In genomic region chr7:148993193-148993592, GRCh38 we compare ENCODE assay signal across 24 cellular contexts. TPM values are rescaled to one million over a fixed set of nuclear protein-coding genes. Genes with fewer than 3 reads are reported as not detected.
A peak's percentile ranks its signal among the peaks of the same experiment; 100 is the strongest.
DNase-seq lines count a peak whose midpoint lies in the region; ATAC-seq, FAIRE-seq and TF ChIP-seq lines count a peak whose summit lies in the region.
"Had no signal": no experiment of that assay in that cellular context is flagged by ENCODE, and none has a peak within 500 bp of the region (broad histone marks: within the 10 kb centered on the region; RNA-seq: fewer than 3 reads in every experiment).

No MANE protein-coding gene starts in this region.

- CTCF ChIA-PET in K562 (lab: Yijun Ruan, JAX; ENCODE audit: low intra/inter-chr PET ratio): no interaction called here
- CTCF ChIA-PET in HepG2 (lab: Yijun Ruan, JAX; ENCODE audit: low intra/inter-chr PET ratio, low total read pairs): no interaction called here

- no peak overlapping the region for H3K4me3 Mint-ChIP-seq in endodermal cell
- H3K4me3 Mint-ChIP-seq: CD14-positive monocyte; CD4-positive, alpha-beta T cell; CD8-positive, alpha-beta memory T cell; H9 had no signal

- no peak overlapping the region for H3K4me2 ChIP-seq in K562 (ENCODE audit: insufficient read depth, low read length)
- H3K4me2 ChIP-seq in HepG2 (ENCODE audit: low read depth, low read length): peak overlapping the region; percentile 39; the same call in 1 of the 2 replicates
- no peak overlapping the region for H3K4me2 ChIP-seq in neuronal stem cell (ENCODE audit: insufficient read depth, low read length, poor library complexity, severe bottlenecking)
- H3K4me2 ChIP-seq: A549; BLaER1 treated with 17β-estradiol and CSF1 and Interleukin-3, amounts not matched to agents 10 nM and 100 nM had no signal

- H3K9me3 Mint-ChIP-seq in endodermal cell: peaks cover 5% of the 10 kb centered on the region
- H3K9me3 Mint-ChIP-seq: CD14-positive monocyte; CD4-positive, alpha-beta T cell; CD8-positive, alpha-beta memory T cell had no signal

- no peak overlapping the region for H2AK5ac ChIP-seq in neuronal stem cell (ENCODE audit: low read depth, low read length)

- no peak for TF ChIP-seq RAD21 in K562 (CRISPR knock-in tag; conservative IDR thresholded peaks at IDR 0.05 in 1 of 2, IDR thresholded peaks at IDR 0.05 in 1 of 2)
- no peak for TF ChIP-seq RAD21 in HepG2 (CRISPR knock-in tag; IDR thresholded peaks at IDR 0.05)

- H3K79me2 ChIP-seq in K562 (ENCODE audit: control insufficient read depth, insufficient read depth, low read length) (no peaks in the 10 kb centered on the region), HepG2 (ENCODE audit: insufficient read depth, low read length) (no peaks in the 10 kb centered on the region)

- H3K18ac ChIP-seq in neuronal stem cell (ENCODE audit: low read length): no peak overlapping the region

- intact Hi-C loops in Right ventricle myocardium inferior (cut with DNase I): no loop called here
- intact Hi-C loops in left cardiac atrium (cut with DNase I): no loop called here
- intact Hi-C loops in K562 (cut with micrococcal nuclease): no loop called here
- intact Hi-C loops in HepG2 (cut with micrococcal nuclease; ENCODE audit: unreplicated experiment): no loop called here

- no peak overlapping the region for H3K14ac ChIP-seq in neuronal stem cell (ENCODE audit: low read length)

- peaks cover 6% of the 10 kb centered on the region for H3K4me1 Mint-ChIP-seq in endodermal cell

- H4K20me1 ChIP-seq in K562 (replicated peaks; ENCODE audit: control insufficient read depth, insufficient read depth, low read length) (0 out of 2 replicates have a peak, but pooled peaks cover 4% of the 10 kb centered on the region), HepG2 (ENCODE audit: insufficient read depth, low read length) (no peaks in the 10 kb centered on the region)
- H4K20me1 ChIP-seq: BLaER1 treated with 17β-estradiol and CSF1 and Interleukin-3, amounts not matched to agents 10 nM and 100 nM had no signal

- TF ChIP-seq EP300 in K562 (IDR thresholded peaks at IDR 0.05; ENCODE audit: low read length) (no peak), HepG2 (IDR thresholded peaks at IDR 0.05; ENCODE audit: low read depth in 2 of 2, low read length in 2 of 2) (no peak), HepG2 (CRISPR knock-in tag; IDR thresholded peaks at IDR 0.05; ENCODE audit: borderline replicate concordance) (no peak)

- in situ Hi-C loops in K562 (cut with MboI) (no loop called here), HepG2 (cut with HindIII; ENCODE audit: extremely low pct_ligation_motif_present, low pct_unique_long_range_greater_than_20kb) (no loop called here)

- no peaks in the 10 kb centered on the region for H3K36me3 Mint-ChIP-seq in endodermal cell (ENCODE audit: low read depth)
- H3K36me3 Mint-ChIP-seq: CD14-positive monocyte; CD8-positive, alpha-beta memory T cell had no signal

- H3K9me3 ChIP-seq in K562 (replicated peaks; ENCODE audit: control insufficient read depth, insufficient read depth, low read depth, low read length) (no peaks in the 10 kb centered on the region), HepG2 (ENCODE audit: low read length) (no peaks in the 10 kb centered on the region), neuronal stem cell (replicated peaks in 1 of 2; ENCODE audit: control insufficient read depth in 2 of 2, insufficient read depth in 1 of 2, low read depth in 1 of 2, low read length in 2 of 2) (no peaks in the 10 kb centered on the region), endodermal cell (ENCODE audit: control insufficient read depth, low read length) (no peaks in the 10 kb centered on the region)
- H3K9me3 ChIP-seq: A549, BE2C had no signal

- H4K91ac ChIP-seq in neuronal stem cell (ENCODE audit: low read depth, low read length, poor library complexity): no peak overlapping the region

- TF ChIP-seq CTCF in K562 (IDR thresholded peaks at IDR 0.05 in 2 of 3, conservative IDR thresholded peaks at IDR 0.05 in 1 of 3; ENCODE audit: insufficient read depth in 2 of 3, low read depth in 1 of 3, low read length in 3 of 3) (no peak), HepG2 (CRISPR knock-in tag; IDR thresholded peaks at IDR 0.05) (no peak), endodermal cell (conservative IDR thresholded peaks at IDR 0.05) (no peak)

- H3K27me3 ChIP-seq in K562 (ENCODE audit: control insufficient read depth in 2 of 2, insufficient read depth in 2 of 2, low read length in 2 of 2): peaks cover 2 to 4% of the 10 kb centered on the region in 2 experiments; a peak in 1 of 5 replicates
- H3K27me3 ChIP-seq in HepG2 (ENCODE audit: control insufficient read depth in 1 of 2, insufficient read depth in 2 of 2, low read length in 2 of 2): no peaks in the 10 kb centered on the region; a peak in 1 of 5 replicates
- H3K27me3 ChIP-seq in neuronal stem cell (ENCODE audit: control insufficient read depth in 3 of 3, insufficient read depth in 3 of 3, low read depth in 1 of 3, low read length in 3 of 3): no peaks in the 10 kb centered on the region
- H3K27me3 ChIP-seq in endodermal cell (ENCODE audit: control insufficient read depth, insufficient read depth, low read length, poor library complexity, severe bottlenecking): no peaks in the 10 kb centered on the region
- H3K27me3 ChIP-seq: BE2C; BLaER1 treated with 17β-estradiol and CSF1 and Interleukin-3, amounts not matched to agents 10 nM and 100 nM had no signal

- no peak overlapping the region for H2AFZ ChIP-seq in K562 (ENCODE audit: low read depth, low read length)
- H2AFZ ChIP-seq in HepG2 (ENCODE audit: low read length): no peak overlapping the region
- no peak overlapping the region for H2AFZ ChIP-seq in neuronal stem cell (ENCODE audit: low read length)
- H2AFZ ChIP-seq: GM23248 had no signal

- peaks cover 3 to 6% of the 10 kb centered on the region in 2 experiments; a peak in 4 of 5 replicates for H3K4me1 ChIP-seq in K562 (replicated peaks in 1 of 2; ENCODE audit: control insufficient read depth in 2 of 2, insufficient read depth in 2 of 2, low read length in 2 of 2)
- H3K4me1 ChIP-seq in HepG2 (ENCODE audit: insufficient read depth, low read length): peaks cover 25% of the 10 kb centered on the region
- peaks cover 2 to 5% of the 10 kb centered on the region in 2 donors for H3K4me1 ChIP-seq in neuronal stem cell (ENCODE audit: control insufficient read depth in 2 of 2, insufficient read depth in 1 of 2, low read depth in 1 of 2, low read length in 2 of 2)
- H3K4me1 ChIP-seq in endodermal cell (ENCODE audit: control insufficient read depth, insufficient read depth, low read length): no peaks in the 10 kb centered on the region
- H3K4me1 ChIP-seq: BE2C had no signal

- H3K9me1 ChIP-seq in K562 (ENCODE audit: control insufficient read depth, insufficient read depth, low read length): no peaks in the 10 kb centered on the region

- H3K27ac Mint-ChIP-seq in endodermal cell: no peak overlapping the region
- H3K27ac Mint-ChIP-seq: CD4-positive, alpha-beta T cell; H9 had no signal

- H2BK5ac ChIP-seq in neuronal stem cell (ENCODE audit: low read length): no peak overlapping the region

- WGBS in K562 (ENCODE audit: insufficient coverage, low coverage, missing lambda C conversion rate): 40% methylated on average over 8 of the region's 8 CpGs
- 47% methylated on average over 5 of the region's 8 CpGs for WGBS in HepG2 (ENCODE audit: low lambda C conversion rate)
- WGBS in neuronal stem cell (ENCODE audit: extremely low coverage in 2 of 2, insufficient read length in 2 of 2, insufficient replicate concordance in 1 of 2), 2 donors: no CpG with 5 or more reads among the region's 8 CpGs
- WGBS in endodermal cell (ENCODE audit: insufficient coverage in 1 of 2, insufficient read length in 1 of 2), 2 experiments: 93 to 94% methylated on average over 5 to 8 of the region's 8 CpGs

- H3K4me3 ChIP-seq in K562: no peak overlapping the region
- no peak overlapping the region for H3K4me3 ChIP-seq in HepG2 (replicated peaks in 1 of 3; ENCODE audit: insufficient read depth in 1 of 3, low read depth in 2 of 3, low read length in 3 of 3)
- H3K4me3 ChIP-seq in neuronal stem cell (ENCODE audit: low read length in 2 of 2): no peak overlapping the region
- no peak overlapping the region for H3K4me3 ChIP-seq in endodermal cell (ENCODE audit: low read length)
- H3K4me3 ChIP-seq: A549; BLaER1 treated with 17β-estradiol and CSF1 and Interleukin-3, amounts not matched to agents 10 nM and 100 nM; GM23248 had no signal

- no peak overlapping the region for H4K8ac ChIP-seq in neuronal stem cell (ENCODE audit: low read depth, low read length)

- TF ChIP-seq POLR2A in K562 (conservative IDR thresholded peaks at IDR 0.05): no peak
- no peak for TF ChIP-seq POLR2A in HepG2 (IDR thresholded peaks at IDR 0.05; ENCODE audit: insufficient read depth in 1 of 2, low read depth in 2 of 2, low read length in 2 of 2)

- DNase-seq in Right ventricle myocardium inferior (ENCODE audit: missing footprints) (peak; percentile 43), left cardiac atrium (no peak), K562 (ENCODE audit: extremely low read depth in 1 of 4, low spot score in 3 of 4) (peak in 1 of 4 experiments; percentile 9), HepG2 (ENCODE audit: low spot score) (no peak), neuronal stem cell (ENCODE audit: low spot score) (no peak), GM19239 (ENCODE audit: insufficient read length, low spot score) (no peak), endodermal cell (no peak)
- DNase-seq: 8988T; ACHN; AML-193; BE2C; Calu3; CD4-positive, alpha-beta T cell; CD8-positive, alpha-beta memory T cell; DND-41; GM23248; H9 had no signal

- H2BK120ac ChIP-seq in neuronal stem cell (ENCODE audit: low read depth, low read length): no peak overlapping the region

- H3K9ac ChIP-seq in K562 (ENCODE audit: insufficient read depth in 1 of 2, low read depth in 2 of 2, low read length in 2 of 2): peak overlapping the region in 1 of 2 experiments; percentile 69; a peak in 2 of 4 replicates
- no peak overlapping the region for H3K9ac ChIP-seq in HepG2 (ENCODE audit: insufficient read depth, low read depth, low read length)
- no peak overlapping the region for H3K9ac ChIP-seq in neuronal stem cell (ENCODE audit: low read depth, low read length, poor library complexity)
- H3K9ac ChIP-seq in endodermal cell (ENCODE audit: extremely low read depth, low read length, poor library complexity, severe bottlenecking): no peak overlapping the region
- H3K9ac ChIP-seq: BLaER1 treated with 17β-estradiol and CSF1 and Interleukin-3, amounts not matched to agents 10 nM and 100 nM; GM23248 had no signal

- no peak overlapping the region for H2BK15ac ChIP-seq in neuronal stem cell (ENCODE audit: low read length)

- BruUV-seq in K562 (replicated peaks; lab: Mats Ljungman, UMichigan): no TSS peak
- BruUV-seq in HepG2 (replicated peaks; lab: Mats Ljungman, UMichigan): no TSS peak

- no peaks in the 10 kb centered on the region for H3K79me1 ChIP-seq in neuronal stem cell (ENCODE audit: low read depth, low read length)

- no peak overlapping the region for H3K27ac ChIP-seq in K562 (ENCODE audit: extremely low read depth, low read depth, low read length)
- H3K27ac ChIP-seq in HepG2 (ENCODE audit: extremely low read length, insufficient read depth, low read length): no peak overlapping the region
- H3K27ac ChIP-seq in neuronal stem cell (replicated peaks; ENCODE audit: low read length): no peak overlapping the region
- no peak overlapping the region for H3K27ac ChIP-seq in endodermal cell (ENCODE audit: low read depth, low read length)
- H3K27ac ChIP-seq: A549; BLaER1 treated with 17β-estradiol and CSF1 and Interleukin-3, amounts not matched to agents 10 nM and 100 nM; GM23248 had no signal

- FAIRE-seq in K562 (lab: Jason Lieb, UNC) (no peak), HepG2 (lab: Jason Lieb, UNC) (no peak), GM19239 (lab: Jason Lieb, UNC) (no peak)
- FAIRE-seq: A549, G401.6, GM12892 had no signal

- H3K4ac ChIP-seq in neuronal stem cell (ENCODE audit: low read length): no peak overlapping the region

- H3K36me3 ChIP-seq in K562 (ENCODE audit: control insufficient read depth, insufficient read depth, low read length) (no peaks in the 10 kb centered on the region), HepG2 (replicated peaks in 1 of 2; ENCODE audit: control insufficient read depth in 1 of 2, insufficient read depth in 2 of 2, low read length in 2 of 2) (no peaks in the 10 kb centered on the region), neuronal stem cell (replicated peaks in 1 of 2; ENCODE audit: control insufficient read depth in 2 of 2, insufficient read depth in 2 of 2, low read length in 2 of 2) (no peaks in the 10 kb centered on the region), endodermal cell (ENCODE audit: control insufficient read depth, insufficient read depth, low read length) (no peaks in the 10 kb centered on the region)
- H3K36me3 ChIP-seq: BE2C; BLaER1 treated with 17β-estradiol and CSF1 and Interleukin-3, amounts not matched to agents 10 nM and 100 nM had no signal

- ATAC-seq in Right ventricle myocardium inferior (no peak), left cardiac atrium (no peak), K562 (peak; percentile 21; the same call in 2 of the 3 replicates), HepG2 (peak; percentile 49), HG02759 (IDR thresholded peaks at IDR 0.05; ENCODE audit: unreplicated experiment) (no peak)
- ATAC-seq: A549, HCT116 had no signal

- POLR2A ChIA-PET in K562 (lab: Yijun Ruan, JAX): interaction anchor here (1.1 to 2.2 kb wide), 2 partner anchors 9 to 14 kb away, joined by 3 to 10 read pairs; no protein-coding TSS in a partner anchor
- POLR2A ChIA-PET in HepG2 (lab: Yijun Ruan, JAX): no interaction called here

- H2BK12ac ChIP-seq in neuronal stem cell (ENCODE audit: low read length): no peak overlapping the region

- H3K27me3 Mint-ChIP-seq in endodermal cell (ENCODE audit: insufficient read depth): peaks cover 2% of the 10 kb centered on the region
- H3K27me3 Mint-ChIP-seq: CD4-positive, alpha-beta T cell had no signal

- H3K23ac ChIP-seq in neuronal stem cell (ENCODE audit: low read depth, low read length, poor library complexity): peak overlapping the region; percentile 44

RNA-seq across cellular contexts. Expression of gene PDIA4, which starts 35.1 kb away (rescaled TPM):
- 48.7 TPM for total RNA-seq in Right ventricle myocardium inferior
- 10 to 100 TPM; 56.2 to 95.3 TPM for total RNA-seq in left cardiac atrium
- total RNA-seq in K562 (2011; cell fraction: chromatin; rRNA removed; ENCODE audit: low replicate concordance): 187 and 270 TPM in 2 replicates
- total RNA-seq in K562 (2011; cell fraction: nucleolus; rRNA removed): 352 and 378 TPM in 2 replicates
- 244 and 324 TPM in 2 replicates for total RNA-seq in K562 (2011; cell fraction: nucleoplasm; rRNA removed)
- 158 and 178 TPM in 2 replicates for total RNA-seq in K562 (2014; rRNA removed)
- 82.7 and 91.5 TPM in 2 replicates for total RNA-seq in K562 (2014; rRNA removed; fragmentation: Illumina TruSeq; extraction: Trizol)
- total RNA-seq in K562 (2015; rRNA removed; fragmentation: Illumina TruSeq; extraction: Trizol): 136 TPM in 2 replicates
- total RNA-seq in K562 (2021): 159 and 161 TPM in 2 replicates
- 146 and 186 TPM in 2 replicates for polyA plus RNA-seq in K562 (2011; rRNA removed)
- polyA plus RNA-seq in K562 (2011; cell fraction: cytosol; rRNA removed): 107 and 158 TPM in 2 replicates
- polyA plus RNA-seq in K562 (2011; cell fraction: nucleus; rRNA removed): 149 and 181 TPM in 2 replicates
- 137 and 177 TPM in 2 replicates for polyA plus RNA-seq in K562 (2012)
- 143 and 175 TPM in 2 replicates for polyA plus RNA-seq in K562 (2014; fragmentation: Illumina TruSeq; extraction: Trizol)
- 10 to 100 TPM in 1 of 2 experiments, 1 to 10 TPM in 1; 9.1 to 14.5 TPM for polyA plus RNA-seq in K562 (2014; fragmentation: Nextera tagmentation; extraction: Ambion mirVana)
- polyA plus RNA-seq in K562 (2014; rRNA removed): 155 and 171 TPM in 2 replicates
- 147 and 177 TPM in 2 replicates for polyA minus RNA-seq in K562 (2011; rRNA and poly(A)+ RNA removed)
- polyA minus RNA-seq in K562 (2011; cell fraction: cytosol; rRNA and poly(A)+ RNA removed): 90.9 and 121 TPM in 2 replicates
- polyA minus RNA-seq in K562 (2011; cell fraction: nucleus; rRNA and poly(A)+ RNA removed): 30.0 and 68.5 TPM in 2 replicates
- total RNA-seq in HepG2 (2016; rRNA removed; fragmentation: Illumina TruSeq; extraction: Trizol): 171 and 402 TPM in 2 replicates
- total RNA-seq in HepG2 (2016; cell fraction: cytosol; rRNA removed; fragmentation: Illumina TruSeq; extraction: Trizol; ENCODE audit: low read depth): 22.9 and 25.7 TPM in 2 replicates
- total RNA-seq in HepG2 (2016; cell fraction: insoluble cytoplasmic fraction; rRNA removed; fragmentation: Illumina TruSeq; extraction: Trizol): 147 and 420 TPM in 2 replicates
- total RNA-seq in HepG2 (2016; cell fraction: membrane; rRNA removed; fragmentation: Illumina TruSeq; extraction: Trizol): 46.8 and 54.4 TPM in 2 replicates
- total RNA-seq in HepG2 (2016; cell fraction: nucleus; rRNA removed; fragmentation: Illumina TruSeq; extraction: Trizol): 291 and 344 TPM in 2 replicates
- 257 and 278 TPM in 2 replicates for polyA plus RNA-seq in HepG2 (2011; rRNA removed)
- polyA plus RNA-seq in HepG2 (2011; cell fraction: cytosol; rRNA removed): 265 and 293 TPM in 2 replicates
- polyA plus RNA-seq in HepG2 (2011; cell fraction: nucleus; rRNA removed): 106 and 130 TPM in 2 replicates
- polyA plus RNA-seq in HepG2 (2012): 244 and 280 TPM in 2 replicates
- 19.9 and 20.2 TPM in 2 replicates for polyA plus RNA-seq in HepG2 (2016; cell fraction: cytosol; fragmentation: Illumina TruSeq; extraction: Trizol; ENCODE audit: low read depth)
- polyA plus RNA-seq in HepG2 (2016; cell fraction: insoluble cytoplasmic fraction; fragmentation: Illumina TruSeq; extraction: Trizol; ENCODE audit: low read depth): 150 and 172 TPM in 2 replicates
- 32.6 and 38.7 TPM in 2 replicates for polyA plus RNA-seq in HepG2 (2016; cell fraction: membrane; fragmentation: Illumina TruSeq; extraction: Trizol; ENCODE audit: low read depth)
- polyA plus RNA-seq in HepG2 (2016; cell fraction: nucleus; fragmentation: Illumina TruSeq; extraction: Trizol; ENCODE audit: insufficient read depth, low read depth): 470 and 531 TPM in 2 replicates
- polyA minus RNA-seq in HepG2 (2011; rRNA and poly(A)+ RNA removed; ENCODE audit: low replicate concordance): 88.5 and 200 TPM in 2 replicates
- polyA minus RNA-seq in HepG2 (2011; cell fraction: cytosol; rRNA and poly(A)+ RNA removed): 156 and 159 TPM in 2 replicates
- 65.0 and 77.7 TPM in 2 replicates for polyA minus RNA-seq in HepG2 (2011; cell fraction: nucleus; rRNA and poly(A)+ RNA removed)
- polyA plus RNA-seq in neuronal stem cell (2013, experiment 1 of 2): 93.1 TPM
- 94.2 TPM for polyA plus RNA-seq in neuronal stem cell (2013, experiment 2 of 2)
- 100 to 1,000 TPM; 369 to 402 TPM for total RNA-seq in endodermal cell
- polyA plus RNA-seq in endodermal cell (2013, experiment 1 of 2): 188 TPM
- polyA plus RNA-seq in endodermal cell (2013, experiment 2 of 2): 200 TPM

Comparison
In these comparisons a context has a peak if more than half of its experiments do, and no peak if none do; other contexts are left out.
1. ATAC-seq: peak in K562 (single experiment) and HepG2 (single experiment); none in Right ventricle myocardium inferior (single experiment), left cardiac atrium (0 of 2) and HG02759 (single experiment).